In genomic region chr16:1809281-1809801, GRCh38 we compare ENCODE assay signal across 1 cellular context.
TF ChIP-seq lines count a peak whose summit lies in the region.

No MANE protein-coding gene starts in this region.

TF ChIP-seq in WTC11, 78 proteins besides CTCF, POLR2A, EP300 and RAD21 (continued from another document):
- TF ChIP-seq ZNF263 (CRISPR knock-in tag; IDR thresholded peaks at IDR 0.05; ENCODE audit: low read depth), result no peak
- no peak for TF ChIP-seq GRHL2 (CRISPR knock-in tag; IDR thresholded peaks at IDR 0.05; ENCODE audit: insufficient replicate concordance, severe bottlenecking)
- TF ChIP-seq PREB (CRISPR knock-in tag; IDR thresholded peaks at IDR 0.05; ENCODE audit: borderline replicate concordance), result no peak
- TF ChIP-seq NR2C2 (CRISPR knock-in tag; IDR thresholded peaks at IDR 0.05), result no peak
